15 cellular contexts compared by ENCODE assay signal in the genomic region with DNA sequence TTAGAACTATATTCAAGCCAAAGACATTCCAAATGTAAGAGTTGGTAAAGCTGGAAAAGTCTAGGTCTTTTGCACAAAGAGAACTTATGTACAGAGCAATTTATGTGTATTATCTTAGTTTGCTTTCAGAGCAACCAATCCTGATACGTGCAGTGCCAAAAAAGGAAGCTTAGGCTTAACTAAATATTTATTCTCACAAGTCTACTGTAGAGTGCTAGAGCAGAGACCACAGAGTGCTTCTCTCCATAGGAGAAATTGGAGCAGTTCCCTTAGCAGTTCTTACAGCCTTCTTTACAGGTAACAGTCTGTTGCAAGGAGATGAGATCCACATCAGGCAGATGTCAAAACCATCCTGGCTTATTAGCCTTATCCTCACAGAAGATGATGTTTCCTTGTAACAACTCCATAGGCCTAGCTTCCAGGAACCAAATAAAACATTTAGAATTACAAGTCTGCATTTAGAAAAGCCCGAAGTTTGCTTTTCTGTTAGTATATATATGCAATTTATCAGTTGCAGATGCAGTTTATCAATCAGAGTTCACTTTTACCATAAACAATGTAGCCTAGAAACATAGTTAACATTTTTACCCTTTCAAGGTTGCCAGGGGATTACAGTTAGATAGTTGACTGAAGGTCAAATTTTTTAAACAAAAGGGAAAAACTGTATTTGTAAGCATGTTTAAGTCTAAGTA.
DNase-seq lines count a peak whose midpoint lies in the region; ATAC-seq and TF ChIP-seq lines count a peak whose summit lies in the region.
"Had no signal": no experiment of that assay in that cellular context is flagged by ENCODE, and none has a peak within 500 bp of the region (broad histone marks: within the 10 kb centered on the region; RNA-seq: fewer than 3 reads in every experiment).

No MANE protein-coding gene starts in this region.

- no peaks in the 10 kb centered on the region for H3K4me1 Mint-ChIP-seq in activated CD4-positive, alpha-beta memory T cell treated with anti-CD3 and anti-CD28 coated beads, Interleukin-2, amount 10 ng/mL, durations not matched to agents 7 days and 5 days

- H2AFZ ChIP-seq in smooth muscle cell (ENCODE audit: low read depth) = peak overlapping the region; percentile 36

- H3K4me1 ChIP-seq in smooth muscle cell (ENCODE audit: low read depth) (no peaks in the 10 kb centered on the region), prostate gland (replicated peaks) (no peaks in the 10 kb centered on the region)
- H3K4me1 ChIP-seq: BLaER1 treated with 17β-estradiol and CSF1 and Interleukin-3, amounts not matched to agents 10 nM and 100 nM had no signal

- H4K20me1 ChIP-seq in smooth muscle cell (ENCODE audit: low read depth) = no peaks in the 10 kb centered on the region
- H4K20me1 ChIP-seq: BLaER1 treated with 17β-estradiol and CSF1 and Interleukin-3, amounts not matched to agents 10 nM and 100 nM had no signal

- DNase-seq in NCI-H510A treated with DMSO at 0.1 percent for 48 hours (lab: John Stamatoyannopoulos, UW) (peak; percentile 29), NCI-H510A (lab: John Stamatoyannopoulos, UW) (no peak), NCI-H748 treated with DMSO at 0.1 percent for 48 hours (lab: John Stamatoyannopoulos, UW) (peak; percentile 28), left lobe of liver (ENCODE audit: low spot score) (no peak), smooth muscle cell (lab: John Stamatoyannopoulos, UW; ENCODE audit: unreplicated experiment) (no peak), T-helper 9 cell (no peak), prostate gland (ENCODE audit: low spot score) (no peak)
- no peak for DNase-seq in activated CD4-positive, alpha-beta memory T cell treated with anti-CD3 and anti-CD28 coated beads, Interleukin-2, amount 10 ng/mL, durations not matched to agents 7 days and 5 days
- DNase-seq: GDM1, NCI-H1436, NCI-H526 had no signal

- H3K27me3 Mint-ChIP-seq in activated CD4-positive, alpha-beta memory T cell treated with anti-CD3 and anti-CD28 coated beads, Interleukin-2, amount 10 ng/mL, durations not matched to agents 7 days and 5 days = no peaks in the 10 kb centered on the region

- H3K27me3 ChIP-seq in smooth muscle cell (ENCODE audit: low read depth) (no peaks in the 10 kb centered on the region), prostate gland (replicated peaks; ENCODE audit: insufficient read depth) (no peaks in the 10 kb centered on the region)
- H3K27me3 ChIP-seq: BLaER1 treated with 17β-estradiol and CSF1 and Interleukin-3, amounts not matched to agents 10 nM and 100 nM had no signal

- no peak overlapping the region for H3K4me3 ChIP-seq in smooth muscle cell
- H3K4me3 ChIP-seq in prostate gland = no peak overlapping the region
- H3K4me3 ChIP-seq: BLaER1 treated with 17β-estradiol and CSF1 and Interleukin-3, amounts not matched to agents 10 nM and 100 nM had no signal

- intact Hi-C loops in prostate gland (cut with DNase I) = no loop called here

- H3K9me3 ChIP-seq in smooth muscle cell (replicated peaks; ENCODE audit: low read depth) (no peaks in the 10 kb centered on the region), prostate gland (no peaks in the 10 kb centered on the region)
- H3K9me3 ChIP-seq: BLaER1 treated with 17β-estradiol and CSF1 and Interleukin-3, amounts not matched to agents 10 nM and 100 nM had no signal

- no peaks in the 10 kb centered on the region for H3F3A ChIP-seq in smooth muscle cell (ENCODE audit: low read depth)

- H3K9ac ChIP-seq in smooth muscle cell (ENCODE audit: low read depth) = no peak overlapping the region
- H3K9ac ChIP-seq: BLaER1 treated with 17β-estradiol and CSF1 and Interleukin-3, amounts not matched to agents 10 nM and 100 nM had no signal

- CTCF ChIA-PET in activated CD4-positive, alpha-beta memory T cell treated with anti-CD3 and anti-CD28 coated beads, Interleukin-2, amount 10 ng/mL, durations not matched to agents 7 days and 5 days (lab: Charles Lee) = no interaction called here

- POLR2A ChIA-PET in activated CD4-positive, alpha-beta memory T cell treated with anti-CD3 and anti-CD28 coated beads, Interleukin-2, amount 10 ng/mL, durations not matched to agents 7 days and 5 days (lab: Charles Lee) = no interaction called here

- TF ChIP-seq POLR2A in prostate gland (IDR thresholded peaks at IDR 0.05) = no peak

- peak; percentile 67 for ATAC-seq in left lobe of liver
- ATAC-seq: HCT116, Panc1 had no signal

- no peak overlapping the region for H3K27ac ChIP-seq in smooth muscle cell (ENCODE audit: low read depth)
- H3K27ac ChIP-seq in prostate gland = no peak overlapping the region
- H3K27ac ChIP-seq: BLaER1 treated with 17β-estradiol and CSF1 and Interleukin-3, amounts not matched to agents 10 nM and 100 nM; HL-60 had no signal

- no peak for TF ChIP-seq CTCF in smooth muscle cell (IDR thresholded peaks at IDR 0.05; ENCODE audit: borderline replicate concordance, insufficient read depth, poor library complexity, severe bottlenecking)
- TF ChIP-seq CTCF in prostate gland (IDR thresholded peaks at IDR 0.05) = no peak

- no peaks in the 10 kb centered on the region for H3K79me2 ChIP-seq in smooth muscle cell (ENCODE audit: low read depth)

- H3K4me2 ChIP-seq in smooth muscle cell = no peak overlapping the region
- H3K4me2 ChIP-seq: BLaER1 treated with 17β-estradiol and CSF1 and Interleukin-3, amounts not matched to agents 10 nM and 100 nM had no signal

- no peaks in the 10 kb centered on the region for H3K36me3 Mint-ChIP-seq in activated CD4-positive, alpha-beta memory T cell treated with anti-CD3 and anti-CD28 coated beads, Interleukin-2, amount 10 ng/mL, durations not matched to agents 7 days and 5 days (ENCODE audit: low read depth)

- no peak overlapping the region for H3K4me3 Mint-ChIP-seq in activated CD4-positive, alpha-beta memory T cell treated with anti-CD3 and anti-CD28 coated beads, Interleukin-2, amount 10 ng/mL, durations not matched to agents 7 days and 5 days

- H3K36me3 ChIP-seq in smooth muscle cell (ENCODE audit: low read depth) = no peaks in the 10 kb centered on the region
- no peaks in the 10 kb centered on the region for H3K36me3 ChIP-seq in prostate gland
- H3K36me3 ChIP-seq: BLaER1 treated with 17β-estradiol and CSF1 and Interleukin-3, amounts not matched to agents 10 nM and 100 nM had no signal

- H3K9me3 Mint-ChIP-seq in activated CD4-positive, alpha-beta memory T cell treated with anti-CD3 and anti-CD28 coated beads, Interleukin-2, amount 10 ng/mL, durations not matched to agents 7 days and 5 days = no peaks in the 10 kb centered on the region

- H3K27ac Mint-ChIP-seq in activated CD4-positive, alpha-beta memory T cell treated with anti-CD3 and anti-CD28 coated beads, Interleukin-2, amount 10 ng/mL, durations not matched to agents 7 days and 5 days = no peak overlapping the region

- WGBS in smooth muscle cell (ENCODE audit: low lambda C conversion rate) = 64% methylated on average over 2 of the region's 2 CpGs
- 53% methylated on average over 2 of the region's 2 CpGs for WGBS in prostate gland

Comparison
In these comparisons a context has a peak if more than half of its experiments do, and no peak if none do; other contexts are left out.
1. DNase-seq: peak in NCI-H510A treated with DMSO at 0.1 percent for 48 hours (single experiment) and NCI-H748 treated with DMSO at 0.1 percent for 48 hours (single experiment); none in NCI-H510A (single experiment), left lobe of liver (single experiment), smooth muscle cell (single experiment), T-helper 9 cell (single experiment), prostate gland (single experiment) and activated CD4-positive, alpha-beta memory T cell treated with anti-CD3 and anti-CD28 coated beads, Interleukin-2, amount 10 ng/mL, durations not matched to agents 7 days and 5 days (single experiment).